ENCODE assay signal across 9 cellular contexts in the genomic region with DNA sequence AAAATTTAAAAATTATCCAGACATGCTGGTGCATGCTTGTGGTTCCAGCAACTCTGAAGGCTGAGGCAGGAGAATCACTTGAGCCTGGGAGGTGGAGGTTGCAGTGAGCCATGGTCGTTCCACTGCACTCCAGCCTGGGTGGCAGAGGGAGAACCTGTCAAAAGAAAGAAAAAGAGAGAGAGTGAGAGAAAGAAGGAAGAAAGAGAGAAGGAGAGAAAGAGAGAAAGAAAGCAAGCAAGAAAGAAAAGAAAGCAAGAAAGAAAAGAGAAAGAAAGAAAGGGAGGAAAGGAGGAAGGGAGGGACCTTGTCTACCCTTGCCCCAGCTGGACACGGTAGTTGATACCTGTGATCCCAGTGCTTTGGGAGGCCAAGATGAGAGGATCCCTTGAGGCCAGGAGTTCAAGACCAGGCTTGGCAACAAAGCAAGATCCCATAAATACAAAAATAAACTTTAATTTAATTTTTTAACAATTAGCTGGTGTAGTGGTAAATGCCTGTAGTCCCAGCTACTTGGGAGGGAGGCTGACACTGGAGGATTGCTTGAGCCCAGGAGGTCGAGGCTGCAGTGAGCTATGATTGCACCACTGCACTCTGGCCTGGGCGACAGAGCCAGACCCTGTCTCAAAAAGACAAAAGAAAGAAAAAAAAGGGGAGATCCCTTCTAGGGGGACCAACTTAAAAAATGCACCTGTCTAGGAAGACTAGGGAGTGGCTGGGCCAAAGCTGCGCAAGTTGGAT. TPM values are rescaled to one million over a fixed set of nuclear protein-coding genes. Genes with fewer than 3 reads are reported as not detected.
DNase-seq lines count a peak whose midpoint lies in the region; ATAC-seq and TF ChIP-seq lines count a peak whose summit lies in the region.
"Had no signal": no experiment of that assay in that cellular context is flagged by ENCODE, and none has a peak within 500 bp of the region (broad histone marks: within the 10 kb centered on the region; RNA-seq: fewer than 3 reads in every experiment).

No MANE protein-coding gene starts in this region.

- H3K36me3 ChIP-seq in heart left ventricle, result no peaks in the 10 kb centered on the region
- no peaks in the 10 kb centered on the region for H3K36me3 ChIP-seq in right atrium auricular region
- H3K36me3 ChIP-seq in brain microvascular endothelial cell (replicated peaks), result no peaks in the 10 kb centered on the region
- no peaks in the 10 kb centered on the region for H3K36me3 ChIP-seq in mesendoderm (ENCODE audit: control insufficient read depth, insufficient read depth, low read length)
- H3K36me3 ChIP-seq in uterus, result no peaks in the 10 kb centered on the region

- H3K79me2 ChIP-seq in mesendoderm (ENCODE audit: control insufficient read depth, insufficient read depth, low read length), result no peaks in the 10 kb centered on the region

- no peak overlapping the region for H3K56ac ChIP-seq in mesendoderm (ENCODE audit: low read length)

- CTCF ChIA-PET in HEK293T (lab: Yijun Ruan, JAX), result interaction anchor here (0.7 kb wide), 1 partner anchor 198 kb away, joined by 4 read pairs; no protein-coding TSS in a partner anchor

- TF ChIP-seq POLR2A in heart left ventricle (IDR thresholded peaks at IDR 0.05), result no peak
- no peak for TF ChIP-seq POLR2A in uterus (IDR thresholded peaks at IDR 0.05)

- H2AK5ac ChIP-seq in mesendoderm (ENCODE audit: low read length), result no peak overlapping the region

- 88 to 90% (median 89%) methylated on average over 5 of the region's 5 CpGs for WGBS in heart left ventricle, 4 donors
- no CpG with 5 or more reads among the region's 5 CpGs for WGBS in mesendoderm (ENCODE audit: extremely low coverage, insufficient coverage, low lambda C conversion rate)

- H3K27me3 ChIP-seq in heart left ventricle, result peaks cover 0 to 9% (median 0%) of the 10 kb centered on the region in 9 donors
- H3K27me3 ChIP-seq in right atrium auricular region, result no peaks in the 10 kb centered on the region
- H3K27me3 ChIP-seq in brain microvascular endothelial cell (replicated peaks), result no peaks in the 10 kb centered on the region
- H3K27me3 ChIP-seq in mesendoderm (ENCODE audit: insufficient read depth, low read length, poor library complexity), result no peaks in the 10 kb centered on the region
- H3K27me3 ChIP-seq in uterus, result no peaks in the 10 kb centered on the region

- H3K4me1 ChIP-seq in heart left ventricle, result peaks cover 0 to 14% (median 8%) of the 10 kb centered on the region in 12 donors
- H3K4me1 ChIP-seq in right atrium auricular region, result peaks cover 0 to 11% of the 10 kb centered on the region in 2 donors
- H3K4me1 ChIP-seq in mesendoderm (ENCODE audit: control insufficient read depth, low read depth, low read length), result peaks cover 2% of the 10 kb centered on the region
- no peaks in the 10 kb centered on the region for H3K4me1 ChIP-seq in uterus

- no peak overlapping the region for H3K4ac ChIP-seq in mesendoderm (ENCODE audit: low read depth, low read length)

- DNase-seq in heart left ventricle, result no peak
- DNase-seq in right atrium auricular region (ENCODE audit: low spot score), result no peak
- no peak for DNase-seq in brain microvascular endothelial cell
- no peak for DNase-seq in mesendoderm
- DNase-seq in uterus, result no peak
- no peak for DNase-seq in HEK293T (ENCODE audit: extremely low spot score)
- DNase-seq in activated gamma-delta T cell treated with Interleukin-2 at 50 U/mL for 16 hours, result no peak

- H3K18ac ChIP-seq in mesendoderm (ENCODE audit: low read length), result no peak overlapping the region

- no peak overlapping the region for H2BK15ac ChIP-seq in mesendoderm (replicated peaks; ENCODE audit: low read depth)

- no peak overlapping the region for H2BK120ac ChIP-seq in mesendoderm (ENCODE audit: low read depth, low read length)

- H4K8ac ChIP-seq in mesendoderm (ENCODE audit: low read depth, low read length), result no peak overlapping the region

- H3K9ac ChIP-seq in mesendoderm (ENCODE audit: low read length), result peak overlapping the region; percentile 58

- H4K5ac ChIP-seq in mesendoderm (ENCODE audit: low read length), result no peak overlapping the region

- no peak overlapping the region for H3K23ac ChIP-seq in mesendoderm (ENCODE audit: low read length)

- TF ChIP-seq CTCF in heart left ventricle (IDR thresholded peaks at IDR 0.05) (no peak), right atrium auricular region (IDR thresholded peaks at IDR 0.05) (no peak), brain microvascular endothelial cell (IDR thresholded peaks at IDR 0.05; ENCODE audit: low read depth, low read length, missing control alignments) (no peak), uterus (IDR thresholded peaks at IDR 0.05) (no peak)

- intact Hi-C loops in heart left ventricle (cut with DNase I) (no loop called here), uterus (cut with DNase I; ENCODE audit: low total_unique reads) (no loop called here)

- H2BK5ac ChIP-seq in mesendoderm (ENCODE audit: low read length), result no peak overlapping the region

- H3K27ac ChIP-seq in heart left ventricle (no peak overlapping the region), right atrium auricular region (no peak overlapping the region), brain microvascular endothelial cell (no peak overlapping the region), mesendoderm (ENCODE audit: low read depth, low read length) (no peak overlapping the region), uterus (peak overlapping the region; percentile 61 to 70)

- H3K9me3 ChIP-seq in heart left ventricle (no peaks in the 10 kb centered on the region), right atrium auricular region (no peaks in the 10 kb centered on the region), uterus (no peaks in the 10 kb centered on the region)

- in situ Hi-C loops in brain microvascular endothelial cell (cut with HindIII; ENCODE audit: low pct_ligation_motif_present, low sequenced_read_pairs), result no loop called here

- no peak overlapping the region for H3K4me2 ChIP-seq in mesendoderm (ENCODE audit: low read length)

- H3K79me1 ChIP-seq in mesendoderm (ENCODE audit: low read length), result no peaks in the 10 kb centered on the region

- peak overlapping the region; percentile 23 to 56 (median 46) for H3K4me3 ChIP-seq in heart left ventricle
- H3K4me3 ChIP-seq in right atrium auricular region, result peak overlapping the region in 1 of 2 donors; percentile 50
- peak overlapping the region; percentile 45 for H3K4me3 ChIP-seq in brain microvascular endothelial cell (ENCODE audit: low read depth, low read length)
- no peak overlapping the region for H3K4me3 ChIP-seq in mesendoderm (ENCODE audit: low read length)
- peak overlapping the region; percentile 13 to 21 for H3K4me3 ChIP-seq in uterus

- POLR2A ChIA-PET in HEK293T (lab: Yijun Ruan, JAX), result interaction anchor here (0.8 kb wide), 1 partner anchor 9 kb away, joined by 4 read pairs; a partner anchor contains a TSS

- ATAC-seq in heart left ventricle, result no peak
- no peak for ATAC-seq in GM18520 (IDR thresholded peaks at IDR 0.05; ENCODE audit: unreplicated experiment)

TF ChIP-seq in HEK293T, 16 proteins besides CTCF, POLR2A, EP300 and RAD21:
- TF ChIP-seq FOXM1 (IDR thresholded peaks at IDR 0.05; ENCODE audit: borderline replicate concordance), result no peak
- TF ChIP-seq SP1 (IDR thresholded peaks at IDR 0.05), result no peak
- TF ChIP-seq, protein P1, sequence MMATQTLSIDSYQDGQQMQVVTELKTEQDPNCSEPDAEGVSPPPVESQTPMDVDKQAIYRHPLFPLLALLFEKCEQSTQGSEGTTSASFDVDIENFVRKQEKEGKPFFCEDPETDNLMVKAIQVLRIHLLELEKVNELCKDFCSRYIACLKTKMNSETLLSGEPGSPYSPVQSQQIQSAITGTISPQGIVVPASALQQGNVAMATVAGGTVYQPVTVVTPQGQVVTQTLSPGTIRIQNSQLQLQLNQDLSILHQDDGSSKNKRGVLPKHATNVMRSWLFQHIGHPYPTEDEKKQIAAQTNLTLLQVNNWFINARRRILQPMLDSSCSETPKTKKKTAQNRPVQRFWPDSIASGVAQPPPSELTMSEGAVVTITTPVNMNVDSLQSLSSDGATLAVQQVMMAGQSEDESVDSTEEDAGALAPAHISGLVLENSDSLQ (IDR thresholded peaks at IDR 0.05), result no peak
- TF ChIP-seq TARDBP (IDR thresholded peaks at IDR 0.05), result no peak
- TF ChIP-seq NFRKB (IDR thresholded peaks at IDR 0.05), result no peak
- TF ChIP-seq CTBP1 (IDR thresholded peaks at IDR 0.05; ENCODE audit: borderline replicate concordance), result no peak
- TF ChIP-seq ELF4 (IDR thresholded peaks at IDR 0.05), result no peak
- TF ChIP-seq HDGF (IDR thresholded peaks at IDR 0.05; ENCODE audit: borderline replicate concordance), result no peak

RNA-seq across cellular contexts. Expression of a gene that starts 9.2 kb away (rescaled TPM):
- total RNA-seq in heart left ventricle (1 to 10 TPM in 1 of 9 donors, under 1 TPM in 5, not detected in 3; 0.16 to 1.1 (median 0.35) TPM), right atrium auricular region (1 to 10 TPM in 1 of 2 donors, under 1 TPM in 1; 0.37 to 1.5 TPM), uterus (1 to 10 TPM in 2 of 4 donors, under 1 TPM in 2; 0.29 to 6.5 (median 2.4) TPM)
- polyA plus RNA-seq in heart left ventricle, result under 1 TPM; 0.42 to 0.50 TPM
- polyA plus RNA-seq in mesendoderm (2013, experiment 1 of 2), result 1.2 TPM
- 1.3 TPM for polyA plus RNA-seq in mesendoderm (2013, experiment 2 of 2)
- total RNA-seq: RPMI7951 had no signal

RNA-seq across cellular contexts. Expression of a gene that starts 13.9 kb away (rescaled TPM):
- total RNA-seq in heart left ventricle (10 to 100 TPM; 41.8 to 55.5 (median 49.0) TPM), right atrium auricular region (10 to 100 TPM; 26.2 to 34.6 TPM), uterus (10 to 100 TPM; 17.6 to 40.3 (median 19.5) TPM)
- polyA plus RNA-seq in heart left ventricle, result 10 to 100 TPM; 42.2 to 47.0 TPM
- 15.8 TPM for polyA plus RNA-seq in mesendoderm (2013, experiment 1 of 2)
- polyA plus RNA-seq in mesendoderm (2013, experiment 2 of 2), result 16.1 TPM

RNA-seq across cellular contexts. Expression of a gene that starts 28.8 kb away (rescaled TPM):
- total RNA-seq in heart left ventricle, result under 1 TPM in 5 of 9 donors, not detected in 4; 0.27 to 0.77 (median 0.39) TPM
- under 1 TPM; 0.61 to 0.78 TPM for polyA plus RNA-seq in heart left ventricle
- total RNA-seq in right atrium auricular region, result not detected
- 0.10 TPM for polyA plus RNA-seq in mesendoderm (2013, experiment 1 of 2)
- 0.08 TPM for polyA plus RNA-seq in mesendoderm (2013, experiment 2 of 2)
- total RNA-seq in uterus, result 10 to 100 TPM in 1 of 4 donors, 1 to 10 TPM in 2, not detected in 1; 1.4 to 22.1 (median 1.8) TPM
- total RNA-seq: RPMI7951 had no signal

RNA-seq across cellular contexts. Expression of a gene that starts 46.1 kb away (rescaled TPM):
- total RNA-seq in heart left ventricle, result 10 to 100 TPM; 24.1 to 36.9 (median 32.8) TPM
- 10 to 100 TPM; 12.5 to 30.8 TPM for polyA plus RNA-seq in heart left ventricle
- total RNA-seq in right atrium auricular region, result 10 to 100 TPM; 16.4 to 25.8 TPM
- 5.6 TPM for polyA plus RNA-seq in mesendoderm (2013, experiment 1 of 2)
- polyA plus RNA-seq in mesendoderm (2013, experiment 2 of 2), result 5.4 TPM
- total RNA-seq in uterus, result 10 to 100 TPM in 3 of 4 donors, 1 to 10 TPM in 1; 6.8 to 64.4 (median 20.4) TPM

RNA-seq across cellular contexts. Expression of a gene that starts 56.6 kb away (rescaled TPM):
- total RNA-seq in heart left ventricle, result 10 to 100 TPM in 8 of 9 donors, 1 to 10 TPM in 1; 9.6 to 26.8 (median 12.4) TPM
- 10 to 100 TPM; 17.7 to 28.4 TPM for polyA plus RNA-seq in heart left ventricle
- total RNA-seq in right atrium auricular region, result 10 to 100 TPM; 18.7 to 20.2 TPM
- polyA plus RNA-seq in mesendoderm (2013, experiment 1 of 2), result 58.9 TPM
- 59.9 TPM for polyA plus RNA-seq in mesendoderm (2013, experiment 2 of 2)
- total RNA-seq in uterus, result 10 to 100 TPM in 2 of 4 donors, 1 to 10 TPM in 2; 7.4 to 39.7 (median 17.8) TPM

Comparison
In these comparisons a context has a peak if more than half of its experiments do, and no peak if none do; other contexts are left out.
1. H3K27ac ChIP-seq: peak in uterus (2 of 2); none in heart left ventricle (0 of 12), right atrium auricular region (0 of 2), brain microvascular endothelial cell (single experiment) and mesendoderm (single experiment).